ENCODE assay signal across 8 cellular contexts in genomic region chr5:67003373-67003905, GRCh38.
DNase-seq lines count a peak whose midpoint lies in the region; ATAC-seq and TF ChIP-seq lines count a peak whose summit lies in the region.

No MANE protein-coding gene starts in this region.

- intact Hi-C loops in activated CD4-positive, alpha-beta T cell treated with anti-CD3 and anti-CD28 coated beads for 36 hours (cut with DNase I, micrococcal nuclease), result loop anchor here (5.0 to 10.0 kb wide), 5 partner anchors 159 to 1271 kb away; partner anchors contain the start of genes PIK3R1 (in 1 of the 2) and SREK1 (in 1 of the 2)

- H3K27me3 Mint-ChIP-seq in activated CD4-positive, alpha-beta T cell treated with anti-CD3 and anti-CD28 coated beads for 36 hours, result no peaks in the 10 kb centered on the region
- H3K27me3 Mint-ChIP-seq in activated T-helper 17 cell treated with anti-CD3 and anti-CD28 coated beads, Interleukin-2, amount 50 U/mL, for 72 hours, result no peaks in the 10 kb centered on the region

- no peak for DNase-seq in activated CD4-positive, alpha-beta T cell treated with anti-CD3 and anti-CD28 coated beads for 36 hours
- DNase-seq in activated CD4-positive, alpha-beta T cell treated with anti-CD3 and anti-CD28 coated beads for 48 hours, result no peak
- no peak for DNase-seq in suprapubic skin (ENCODE audit: low spot score in 2 of 2)
- no peak for DNase-seq in NCI-H128 (lab: John Stamatoyannopoulos, UW; ENCODE audit: unreplicated experiment)
- no peak for DNase-seq in glomerular visceral epithelial cell (ENCODE audit: extremely low spot score)
- no peak for DNase-seq in NOMO-1 treated with dmso at 0.1 percent for 144 hours (lab: John Stamatoyannopoulos, UW; ENCODE audit: unreplicated experiment)

- H3K36me3 Mint-ChIP-seq in activated CD4-positive, alpha-beta T cell treated with anti-CD3 and anti-CD28 coated beads for 36 hours (ENCODE audit: low read depth), result peaks cover 2% of the 10 kb centered on the region
- H3K36me3 Mint-ChIP-seq in activated T-helper 17 cell treated with anti-CD3 and anti-CD28 coated beads, Interleukin-2, amount 50 U/mL, for 72 hours (ENCODE audit: low read depth), result peaks cover 43% of the 10 kb centered on the region

- H3K4me1 ChIP-seq in iPS-20b (ENCODE audit: insufficient read depth, low read length) (peaks cover 5% of the 10 kb centered on the region; the same call in 1 of the 2 replicates), suprapubic skin (peaks cover 43% of the 10 kb centered on the region)

- TF ChIP-seq CTCF in suprapubic skin (IDR thresholded peaks at IDR 0.05), result no peak

- 21% methylated on average over 6 of the region's 6 CpGs for WGBS in suprapubic skin

- no peak for ATAC-seq in activated CD4-positive, alpha-beta T cell treated with anti-CD3 and anti-CD28 coated beads for 36 hours
- ATAC-seq in activated T-helper 17 cell treated with anti-CD3 and anti-CD28 coated beads, Interleukin-2, amount 50 U/mL, for 72 hours (replicated peaks), result no peak

- H3K9ac ChIP-seq in iPS-20b (ENCODE audit: low read depth, low read length), result peak overlapping the region; percentile 63; the same call in 1 of the 2 replicates

- no peak overlapping the region for H3K27ac ChIP-seq in iPS-20b (ENCODE audit: low read length)
- H3K27ac ChIP-seq in suprapubic skin, result peak overlapping the region; percentile 93

- H3K4me1 Mint-ChIP-seq in activated CD4-positive, alpha-beta T cell treated with anti-CD3 and anti-CD28 coated beads for 36 hours, result peaks cover 53% of the 10 kb centered on the region
- H3K4me1 Mint-ChIP-seq in activated T-helper 17 cell treated with anti-CD3 and anti-CD28 coated beads, Interleukin-2, amount 50 U/mL, for 72 hours, result peaks cover 30% of the 10 kb centered on the region

- H3K9me3 ChIP-seq in iPS-20b (ENCODE audit: insufficient read depth, low read depth, low read length), result no peaks in the 10 kb centered on the region
- no peaks in the 10 kb centered on the region for H3K9me3 ChIP-seq in suprapubic skin

- no peak for TF ChIP-seq EP300 in suprapubic skin (IDR thresholded peaks at IDR 0.05)

- H3K36me3 ChIP-seq in iPS-20b (ENCODE audit: insufficient read depth, low read depth, low read length) (no peaks in the 10 kb centered on the region), suprapubic skin (no peaks in the 10 kb centered on the region)

- H3K4me3 Mint-ChIP-seq in activated CD4-positive, alpha-beta T cell treated with anti-CD3 and anti-CD28 coated beads for 36 hours, result peak overlapping the region; percentile 94
- H3K4me3 Mint-ChIP-seq in activated T-helper 17 cell treated with anti-CD3 and anti-CD28 coated beads, Interleukin-2, amount 50 U/mL, for 72 hours, result peak overlapping the region; percentile 94

- H3K27me3 ChIP-seq in iPS-20b (ENCODE audit: insufficient read depth, low read length), result peaks cover 4% of the 10 kb centered on the region; the same call in 1 of the 2 replicates
- H3K27me3 ChIP-seq in suprapubic skin, result no peaks in the 10 kb centered on the region

- H3K27ac Mint-ChIP-seq in activated CD4-positive, alpha-beta T cell treated with anti-CD3 and anti-CD28 coated beads for 36 hours, result peak overlapping the region; percentile 61
- H3K27ac Mint-ChIP-seq in activated T-helper 17 cell treated with anti-CD3 and anti-CD28 coated beads, Interleukin-2, amount 50 U/mL, for 72 hours, result peak overlapping the region; percentile 92

- H3K4me3 ChIP-seq in iPS-20b (ENCODE audit: low read length) (peak overlapping the region; percentile 92), suprapubic skin (peak overlapping the region; percentile 65)

- CTCF ChIA-PET in activated CD4-positive, alpha-beta T cell treated with anti-CD3 and anti-CD28 coated beads for 36 hours (lab: Charles Lee), result interaction anchor here (1.3 to 2.2 kb wide), 2 partner anchors 16 to 25 kb away, joined by 3 to 6 read pairs; no protein-coding TSS in a partner anchor

- no peaks in the 10 kb centered on the region for H3K9me3 Mint-ChIP-seq in activated CD4-positive, alpha-beta T cell treated with anti-CD3 and anti-CD28 coated beads for 36 hours (ENCODE audit: low read depth)
- H3K9me3 Mint-ChIP-seq in activated T-helper 17 cell treated with anti-CD3 and anti-CD28 coated beads, Interleukin-2, amount 50 U/mL, for 72 hours, result no peaks in the 10 kb centered on the region

- TF ChIP-seq POLR2A in suprapubic skin (IDR thresholded peaks at IDR 0.05), result no peak

- POLR2A ChIA-PET in activated CD4-positive, alpha-beta T cell treated with anti-CD3 and anti-CD28 coated beads for 36 hours (lab: Charles Lee), result no interaction called here
